Comparison of ENCODE assay signal across 19 cellular contexts in genomic region chr4:174118171-174118570, GRCh38.
DNase-seq lines count a peak whose midpoint lies in the region; ATAC-seq, FAIRE-seq and TF ChIP-seq lines count a peak whose summit lies in the region.
"Had no signal": no experiment of that assay in that cellular context is flagged by ENCODE, and none has a peak within 500 bp of the region (broad histone marks: within the 10 kb centered on the region; RNA-seq: fewer than 3 reads in every experiment).

No MANE protein-coding gene starts in this region.

- TF ChIP-seq EP300 in SK-N-SH (IDR thresholded peaks at IDR 0.05; ENCODE audit: borderline replicate concordance in 1 of 2, low read depth in 1 of 2, low read length in 1 of 2) = peak in 1 of 2 experiments; percentile 29; a peak in 1 of 4 replicates

- peaks cover 0 to 2% of the 10 kb centered on the region in 2 donors for H3K4me1 Mint-ChIP-seq in immature natural killer cell

- no peaks in the 10 kb centered on the region for H3K9me2 ChIP-seq in SK-N-SH

- no peaks in the 10 kb centered on the region for H3K36me3 Mint-ChIP-seq in immature natural killer cell
- H3K36me3 Mint-ChIP-seq: CD4-positive, CD25-positive, alpha-beta regulatory T cell; CD8-positive, alpha-beta memory T cell had no signal

- TF ChIP-seq CTCF in SK-N-SH (IDR thresholded peaks at IDR 0.05) (no peak), bronchial epithelial cell (IDR thresholded peaks at IDR 0.05; ENCODE audit: insufficient read depth, low read length, severe bottlenecking) (no peak), D721Med (IDR thresholded peaks at IDR 0.05; ENCODE audit: insufficient read depth, missing control alignments) (no peak)

- no peaks in the 10 kb centered on the region for H4K20me1 ChIP-seq in SK-N-SH (ENCODE audit: insufficient read depth)

- POLR2A ChIA-PET in SK-N-SH (lab: Yijun Ruan, JAX) = interaction anchor here (0.7 to 2.4 kb wide), 41 partner anchors 8 to 784 kb away, joined by 3 to 25 read pairs (median 4); partner anchors contain the start of genes HAND2 and HMGB2

- no peak for ATAC-seq in GM21723 (IDR thresholded peaks at IDR 0.05; ENCODE audit: unreplicated experiment)
- ATAC-seq: HCT116 had no signal

- H3K9me3 ChIP-seq in SK-N-SH = no peaks in the 10 kb centered on the region

- H3F3A ChIP-seq in SK-N-SH (replicated peaks; ENCODE audit: insufficient read depth) = no peaks in the 10 kb centered on the region

- peak overlapping the region; percentile 49 to 100; a peak in 3 of 4 replicates for H3K27ac ChIP-seq in SK-N-SH (ENCODE audit: low read depth in 2 of 2, low read length in 1 of 2)

- H3K79me2 ChIP-seq in SK-N-SH (ENCODE audit: insufficient read depth) = no peaks in the 10 kb centered on the region

- H3K36me3 ChIP-seq in SK-N-SH (replicated peaks in 1 of 2; ENCODE audit: control insufficient read depth in 1 of 2, insufficient read depth in 2 of 2, low read length in 1 of 2) (peaks cover 0 to 12% of the 10 kb centered on the region in 2 experiments), bronchial epithelial cell (ENCODE audit: control insufficient read depth, insufficient read depth, low read length) (no peaks in the 10 kb centered on the region)

- WGBS in SK-N-SH (ENCODE audit: low lambda C conversion rate) = 44% methylated on average over 4 of the region's 4 CpGs

- no peak; the same call in 1 of the 2 replicates for TF ChIP-seq RAD21 in SK-N-SH (IDR thresholded peaks at IDR 0.05; ENCODE audit: low read length)

- H3K9me3 Mint-ChIP-seq in immature natural killer cell = peaks cover 0 to 3% (median 0%) of the 10 kb centered on the region in 6 donors
- H3K9me3 Mint-ChIP-seq: CD8-positive, alpha-beta memory T cell; HFFc6 had no signal

- FAIRE-seq in bronchial epithelial cell (lab: Jason Lieb, UNC) (peak; percentile 40), D721Med (lab: Jason Lieb, UNC) (no peak)
- FAIRE-seq: G401.6, GM12891, GM19239 had no signal

- no peak overlapping the region for H3K4me2 ChIP-seq in SK-N-SH

- H3K4me3 ChIP-seq in SK-N-SH (ENCODE audit: low read depth in 2 of 2, low read length in 1 of 2) (peak overlapping the region in 1 of 2 experiments; percentile 40; a peak in 2 of 4 replicates), bronchial epithelial cell (ENCODE audit: low read depth, low read length) (no peak overlapping the region)

- peaks cover 4 to 21% (median 9%) of the 10 kb centered on the region in 3 donors for H3K27me3 Mint-ChIP-seq in immature natural killer cell (ENCODE audit: low read depth in 3 of 3)

- no peak overlapping the region for H3K27ac Mint-ChIP-seq in immature natural killer cell
- H3K27ac Mint-ChIP-seq: B cell; CD8-positive, alpha-beta memory T cell; HFFc6 had no signal

- DNase-seq in NCI-H69 (lab: John Stamatoyannopoulos, UW) = peak; percentile 22
- DNase-seq in SK-N-SH = peak; percentile 29
- no peak for DNase-seq in bronchial epithelial cell (ENCODE audit: low read depth)
- DNase-seq in D721Med (ENCODE audit: insufficient read length, low spot score) = no peak
- no peak for DNase-seq in NCI-H82 (lab: John Stamatoyannopoulos, UW)
- no peak for DNase-seq in immature natural killer cell
- DNase-seq: C1 segment of cervical spinal cord; CD4-positive, CD25-positive, alpha-beta regulatory T cell; CD8-positive, alpha-beta memory T cell; COR-L47; GOT3; H7; HFFc6 had no signal

- no peak overlapping the region for H3K9ac ChIP-seq in SK-N-SH

- CTCF ChIA-PET in SK-N-SH (lab: Yijun Ruan, JAX) = interaction anchor here (0.6 to 1.5 kb wide), 10 partner anchors 18 to 142 kb away, joined by 3 to 4 read pairs (median 3); no protein-coding TSS in a partner anchor

- peak overlapping the region; percentile 86; the same call in 1 of the 2 replicates for H2AFZ ChIP-seq in SK-N-SH (ENCODE audit: low read depth)

- no peak overlapping the region for H3K4me3 Mint-ChIP-seq in immature natural killer cell
- H3K4me3 Mint-ChIP-seq: B cell; CD4-positive, CD25-positive, alpha-beta regulatory T cell; CD8-positive, alpha-beta memory T cell; HFFc6 had no signal

- H3K27me3 ChIP-seq in SK-N-SH (ENCODE audit: insufficient read depth) (no peaks in the 10 kb centered on the region), bronchial epithelial cell (ENCODE audit: control insufficient read depth, insufficient read depth, low read length) (no peaks in the 10 kb centered on the region)

- peaks cover 4 to 13% of the 10 kb centered on the region in 2 experiments; a peak in 2 of 4 replicates for H3K4me1 ChIP-seq in SK-N-SH (ENCODE audit: control insufficient read depth in 1 of 2, insufficient read depth in 2 of 2, low read depth in 1 of 2, low read length in 1 of 2)

TF ChIP-seq in SK-N-SH, 30 proteins besides CTCF, POLR2A, EP300 and RAD21:
- TF ChIP-seq, protein P1, sequence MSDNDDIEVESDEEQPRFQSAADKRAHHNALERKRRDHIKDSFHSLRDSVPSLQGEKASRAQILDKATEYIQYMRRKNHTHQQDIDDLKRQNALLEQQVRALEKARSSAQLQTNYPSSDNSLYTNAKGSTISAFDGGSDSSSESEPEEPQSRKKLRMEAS (IDR thresholded peaks at IDR 0.05; ENCODE audit: low read depth) = no peak
- TF ChIP-seq CHD2 (IDR thresholded peaks at IDR 0.05; ENCODE audit: low read length, partially characterized antibody) = peak; percentile 15
- TF ChIP-seq RXRA (IDR thresholded peaks at IDR 0.05; ENCODE audit: borderline replicate concordance, low read depth) = no peak
- TF ChIP-seq RFX5 (IDR thresholded peaks at IDR 0.05; ENCODE audit: low read length) = peak; percentile 25; the same call in 1 of the 2 replicates
TF ChIP-seq in SK-N-SH: peak in this region for 2.

Comparison
In these comparisons a context has a peak if more than half of its experiments do, and no peak if none do; other contexts are left out.
1. DNase-seq: peak in NCI-H69 (single experiment) and SK-N-SH (single experiment); none in bronchial epithelial cell (single experiment), D721Med (single experiment), NCI-H82 (single experiment) and immature natural killer cell (0 of 3).